ENCODE assay signal across 8 cellular contexts in genomic region chr20:31739550-31739863, GRCh38. TPM values are rescaled to one million over a fixed set of nuclear protein-coding genes. Genes with fewer than 3 reads are reported as not detected.
A peak's percentile ranks its signal among the peaks of the same experiment; 100 is the strongest.
DNase-seq lines count a peak whose midpoint lies in the region; ATAC-seq and TF ChIP-seq lines count a peak whose summit lies in the region.

No MANE protein-coding gene starts in this region.

- peaks cover 0 to 38% (median 21%) of the 10 kb centered on the region in 11 experiments; a peak in 11 of 22 replicates for H4K20me1 ChIP-seq in BLaER1 treated with 17β-estradiol and CSF1 and Interleukin-3, amounts not matched to agents 10 nM and 100 nM

- H3K4me3 ChIP-seq in BLaER1 treated with 17β-estradiol and CSF1 and Interleukin-3, amounts not matched to agents 10 nM and 100 nM = peak overlapping the region; percentile 77 to 93 (median 84)

- DNase-seq in chondrocyte (ENCODE audit: low spot score) (no peak), naive B cell (no peak), Ammon's horn (ENCODE audit: low spot score) (no peak), NCI-H345 treated with DMSO at 0.1 percent for 48 hours (lab: John Stamatoyannopoulos, UW; ENCODE audit: unreplicated experiment) (no peak)
- no peak for DNase-seq in CD4-positive, alpha-beta T cell

- H3K27ac Mint-ChIP-seq in chondrocyte (ENCODE audit: unreplicated experiment) (no peak overlapping the region), naive B cell (no peak overlapping the region)
- H3K27ac Mint-ChIP-seq in CD4-positive, alpha-beta T cell = no peak overlapping the region

- peaks cover 0 to 29% (median 25%) of the 10 kb centered on the region in 11 experiments; a peak in 18 of 22 replicates for H3K36me3 ChIP-seq in BLaER1 treated with 17β-estradiol and CSF1 and Interleukin-3, amounts not matched to agents 10 nM and 100 nM

- H3K9me3 Mint-ChIP-seq in chondrocyte (ENCODE audit: low read depth) (no peaks in the 10 kb centered on the region), naive B cell (no peaks in the 10 kb centered on the region)
- H3K9me3 Mint-ChIP-seq in CD4-positive, alpha-beta T cell = no peaks in the 10 kb centered on the region

- ATAC-seq in HG03025 (IDR thresholded peaks at IDR 0.05; ENCODE audit: low FRiP score, unreplicated experiment) (peak; percentile 21), naive B cell (ENCODE audit: low read depth in 2 of 2) (peak; percentile 5 to 8), GM18870 (IDR thresholded peaks at IDR 0.05; ENCODE audit: unreplicated experiment) (no peak)
- no peak for ATAC-seq in CD4-positive, alpha-beta T cell (ENCODE audit: poor library complexity)

- H3K4me1 ChIP-seq in BLaER1 treated with 17β-estradiol and CSF1 and Interleukin-3, amounts not matched to agents 10 nM and 100 nM = peaks cover 38 to 45% (median 42%) of the 10 kb centered on the region in 10 experiments

- no peak overlapping the region for H3K4me3 Mint-ChIP-seq in chondrocyte (ENCODE audit: unreplicated experiment)
- no peak overlapping the region for H3K4me3 Mint-ChIP-seq in naive B cell
- no peak overlapping the region for H3K4me3 Mint-ChIP-seq in CD4-positive, alpha-beta T cell

- H3K9me3 ChIP-seq in BLaER1 treated with 17β-estradiol and CSF1 and Interleukin-3, amounts not matched to agents 10 nM and 100 nM (replicated peaks in 1 of 11) = no peaks in the 10 kb centered on the region
- H3K9me3 ChIP-seq in CD4-positive, alpha-beta T cell (ENCODE audit: control insufficient read depth, low read length) = no peaks in the 10 kb centered on the region

- no peaks in the 10 kb centered on the region for H3K27me3 ChIP-seq in BLaER1 treated with 17β-estradiol and CSF1 and Interleukin-3, amounts not matched to agents 10 nM and 100 nM
- H3K27me3 ChIP-seq in CD4-positive, alpha-beta T cell (ENCODE audit: control insufficient read depth, insufficient read depth, low read length) = no peaks in the 10 kb centered on the region

- intact Hi-C loops in CD4-positive, alpha-beta T cell (cut with DNase I, micrococcal nuclease) = loop anchor here in 1 of 2 experiments (5.0 to 10.0 kb wide), 2 partner anchors 135 to 368 kb away; partner anchors contain the start of genes DUSP15, TM9SF4 and TTLL9

- peak overlapping the region; percentile 76 to 94 (median 89) for H3K9ac ChIP-seq in BLaER1 treated with 17β-estradiol and CSF1 and Interleukin-3, amounts not matched to agents 10 nM and 100 nM

- H3K27me3 Mint-ChIP-seq in chondrocyte (ENCODE audit: low read depth) (no peaks in the 10 kb centered on the region), naive B cell (no peaks in the 10 kb centered on the region)
- H3K27me3 Mint-ChIP-seq in CD4-positive, alpha-beta T cell = no peaks in the 10 kb centered on the region

- POLR2A ChIA-PET in CD4-positive, alpha-beta T cell (lab: Charles Lee) = interaction anchor here (1.0 to 2.5 kb wide), 4 partner anchors 9 to 78 kb away, joined by 3 to 17 read pairs (median 4); partner anchors contain the start of gene BCL2L1

- H3K36me3 Mint-ChIP-seq in chondrocyte (ENCODE audit: low read depth) = peaks cover 2% of the 10 kb centered on the region
- no peaks in the 10 kb centered on the region for H3K36me3 Mint-ChIP-seq in naive B cell
- no peaks in the 10 kb centered on the region for H3K36me3 Mint-ChIP-seq in CD4-positive, alpha-beta T cell (ENCODE audit: low read depth)

- H3K4me2 ChIP-seq in BLaER1 treated with 17β-estradiol and CSF1 and Interleukin-3, amounts not matched to agents 10 nM and 100 nM = peak overlapping the region; percentile 82 to 96 (median 87)

- H3K4me1 Mint-ChIP-seq in chondrocyte (ENCODE audit: low read depth) = peaks cover 4% of the 10 kb centered on the region
- H3K4me1 Mint-ChIP-seq in naive B cell = no peaks in the 10 kb centered on the region
- no peaks in the 10 kb centered on the region for H3K4me1 Mint-ChIP-seq in CD4-positive, alpha-beta T cell (ENCODE audit: low read depth)

- CTCF ChIA-PET in CD4-positive, alpha-beta T cell (lab: Charles Lee) = interaction anchor here (1.2 to 2.7 kb wide), 2 partner anchors 16 to 127 kb away, joined by 3 to 14 read pairs; no protein-coding TSS in a partner anchor

- peak overlapping the region in 10 of 11 experiments; percentile 55 to 95 (median 88); a peak in 20 of 22 replicates for H3K27ac ChIP-seq in BLaER1 treated with 17β-estradiol and CSF1 and Interleukin-3, amounts not matched to agents 10 nM and 100 nM
- no peak overlapping the region for H3K27ac ChIP-seq in CD4-positive, alpha-beta T cell (ENCODE audit: low read depth, low read length)

- TF ChIP-seq CTCF in chondrocyte (IDR thresholded peaks at IDR 0.05) = peak; percentile 23
- TF ChIP-seq CTCF in CD4-positive, alpha-beta T cell (IDR thresholded peaks at IDR 0.05) = no peak

RNA-seq across cellular contexts. Expression of gene TPX2, which starts 0.4 kb away (rescaled TPM):
- 20.2 to 51.0 TPM (median 49.6 TPM) in 3 replicates for total RNA-seq in chondrocyte
- polyA plus RNA-seq in naive B cell (ENCODE audit: low read depth in 6 of 6) = under 1 TPM in 5 of 6 donors, not detected in 1; 0.08 to 0.44 (median 0.18) TPM
- total RNA-seq in CD4-positive, alpha-beta T cell = under 1 TPM; 0.85 to 0.89 TPM

RNA-seq across cellular contexts. Expression of gene BCL2L1, which starts 16.8 kb away (rescaled TPM):
- 55.9 to 96.1 TPM (median 90.7 TPM) in 3 replicates for total RNA-seq in chondrocyte
- 10 to 100 TPM in 1 of 6 donors, 1 to 10 TPM in 5; 6.2 to 13.0 (median 8.9) TPM for polyA plus RNA-seq in naive B cell (ENCODE audit: low read depth in 6 of 6)
- total RNA-seq in CD4-positive, alpha-beta T cell = 10 to 100 TPM; 11.8 to 11.9 TPM

Comparison
In these comparisons a context has a peak if more than half of its experiments do, and no peak if none do; other contexts are left out.
1. ATAC-seq: peak in HG03025 (single experiment) and naive B cell (2 of 2); none in GM18870 (single experiment) and CD4-positive, alpha-beta T cell (single experiment).
2. RNA of gene TPX2, which starts 0.4 kb away (total RNA-seq): 20.2 to 51.0 TPM in chondrocyte; 0.85 to 0.89 TPM in CD4-positive, alpha-beta T cell; every median in the first group is over 10 times any median in the second.